In the genomic region with DNA sequence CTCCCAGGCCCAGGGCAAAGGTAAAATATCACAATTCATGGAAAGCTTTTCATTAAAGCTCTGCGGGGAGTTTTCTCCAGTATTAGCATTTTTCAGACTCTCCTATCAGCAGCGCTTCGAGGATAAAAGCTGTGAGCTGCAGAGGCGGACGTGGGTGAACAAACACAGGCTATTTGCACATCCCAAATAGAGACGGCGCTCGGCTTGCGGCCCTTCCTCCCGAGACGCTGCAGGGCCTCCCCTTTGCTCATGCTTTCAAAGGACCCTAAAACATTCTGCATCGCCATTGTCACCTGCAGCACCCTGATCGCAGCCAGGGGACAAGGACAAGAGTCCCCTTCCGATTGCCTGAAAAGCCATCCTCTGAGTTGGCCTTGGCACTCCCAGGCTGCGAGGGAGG, we compare ENCODE assay signal across 1 cellular context.
TF ChIP-seq lines count a peak whose summit lies in the region.

No MANE protein-coding gene starts in this region.

TF ChIP-seq in neural cell, 6 proteins besides CTCF, POLR2A, EP300 and RAD21 (continued from another document):
- TF ChIP-seq, protein P1, sequence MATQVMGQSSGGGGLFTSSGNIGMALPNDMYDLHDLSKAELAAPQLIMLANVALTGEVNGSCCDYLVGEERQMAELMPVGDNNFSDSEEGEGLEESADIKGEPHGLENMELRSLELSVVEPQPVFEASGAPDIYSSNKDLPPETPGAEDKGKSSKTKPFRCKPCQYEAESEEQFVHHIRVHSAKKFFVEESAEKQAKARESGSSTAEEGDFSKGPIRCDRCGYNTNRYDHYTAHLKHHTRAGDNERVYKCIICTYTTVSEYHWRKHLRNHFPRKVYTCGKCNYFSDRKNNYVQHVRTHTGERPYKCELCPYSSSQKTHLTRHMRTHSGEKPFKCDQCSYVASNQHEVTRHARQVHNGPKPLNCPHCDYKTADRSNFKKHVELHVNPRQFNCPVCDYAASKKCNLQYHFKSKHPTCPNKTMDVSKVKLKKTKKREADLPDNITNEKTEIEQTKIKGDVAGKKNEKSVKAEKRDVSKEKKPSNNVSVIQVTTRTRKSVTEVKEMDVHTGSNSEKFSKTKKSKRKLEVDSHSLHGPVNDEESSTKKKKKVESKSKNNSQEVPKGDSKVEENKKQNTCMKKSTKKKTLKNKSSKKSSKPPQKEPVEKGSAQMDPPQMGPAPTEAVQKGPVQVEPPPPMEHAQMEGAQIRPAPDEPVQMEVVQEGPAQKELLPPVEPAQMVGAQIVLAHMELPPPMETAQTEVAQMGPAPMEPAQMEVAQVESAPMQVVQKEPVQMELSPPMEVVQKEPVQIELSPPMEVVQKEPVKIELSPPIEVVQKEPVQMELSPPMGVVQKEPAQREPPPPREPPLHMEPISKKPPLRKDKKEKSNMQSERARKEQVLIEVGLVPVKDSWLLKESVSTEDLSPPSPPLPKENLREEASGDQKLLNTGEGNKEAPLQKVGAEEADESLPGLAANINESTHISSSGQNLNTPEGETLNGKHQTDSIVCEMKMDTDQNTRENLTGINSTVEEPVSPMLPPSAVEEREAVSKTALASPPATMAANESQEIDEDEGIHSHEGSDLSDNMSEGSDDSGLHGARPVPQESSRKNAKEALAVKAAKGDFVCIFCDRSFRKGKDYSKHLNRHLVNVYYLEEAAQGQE (IDR thresholded peaks at IDR 0.05; ENCODE audit: borderline replicate concordance) = no peak
- TF ChIP-seq SMC3 (conservative IDR thresholded peaks at IDR 0.05; ENCODE audit: poor library complexity) (no peak), EZH2 (IDR thresholded peaks at IDR 0.05; ENCODE audit: borderline replicate concordance, insufficient read depth, low read length, poor library complexity, severe bottlenecking) (no peak), MXI1 (conservative IDR thresholded peaks at IDR 0.05; ENCODE audit: poor library complexity, severe bottlenecking) (no peak), TAF1 (IDR thresholded peaks at IDR 0.05; ENCODE audit: low read depth) (no peak)
